ENCODE assay signal across 1 cellular context in the genomic region with DNA sequence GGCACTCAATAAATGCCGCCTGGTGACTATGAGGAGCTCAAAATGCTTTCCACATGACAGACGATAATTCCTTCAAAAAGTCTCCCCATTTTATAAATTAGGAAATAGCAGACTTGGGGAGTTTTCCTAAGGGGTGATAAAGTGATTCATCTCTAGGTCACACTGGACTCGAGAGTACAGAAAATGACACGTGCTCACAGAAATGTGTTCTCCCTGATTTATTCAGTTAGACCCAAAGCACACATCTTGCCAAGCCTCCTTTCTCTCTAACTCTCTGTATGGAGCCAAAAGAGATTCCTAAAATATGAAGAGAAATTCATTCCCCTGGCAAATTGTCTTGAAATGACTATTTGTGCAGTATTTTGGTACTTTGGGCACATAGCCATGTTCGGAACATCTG.
TF ChIP-seq lines count a peak whose summit lies in the region.

No MANE protein-coding gene starts in this region.

TF ChIP-seq in K562, 482 proteins besides CTCF, POLR2A, EP300 and RAD21 (continued from another document):
- TF ChIP-seq, protein P1, sequence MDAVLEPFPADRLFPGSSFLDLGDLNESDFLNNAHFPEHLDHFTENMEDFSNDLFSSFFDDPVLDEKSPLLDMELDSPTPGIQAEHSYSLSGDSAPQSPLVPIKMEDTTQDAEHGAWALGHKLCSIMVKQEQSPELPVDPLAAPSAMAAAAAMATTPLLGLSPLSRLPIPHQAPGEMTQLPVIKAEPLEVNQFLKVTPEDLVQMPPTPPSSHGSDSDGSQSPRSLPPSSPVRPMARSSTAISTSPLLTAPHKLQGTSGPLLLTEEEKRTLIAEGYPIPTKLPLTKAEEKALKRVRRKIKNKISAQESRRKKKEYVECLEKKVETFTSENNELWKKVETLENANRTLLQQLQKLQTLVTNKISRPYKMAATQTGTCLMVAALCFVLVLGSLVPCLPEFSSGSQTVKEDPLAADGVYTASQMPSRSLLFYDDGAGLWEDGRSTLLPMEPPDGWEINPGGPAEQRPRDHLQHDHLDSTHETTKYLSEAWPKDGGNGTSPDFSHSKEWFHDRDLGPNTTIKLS (IDR thresholded peaks at IDR 0.05; ENCODE audit: borderline replicate concordance, low read depth) = no peak
- TF ChIP-seq ASH1L (IDR thresholded peaks at IDR 0.05; ENCODE audit: borderline replicate concordance, low read depth, partially characterized antibody) = no peak
- TF ChIP-seq, protein P2, sequence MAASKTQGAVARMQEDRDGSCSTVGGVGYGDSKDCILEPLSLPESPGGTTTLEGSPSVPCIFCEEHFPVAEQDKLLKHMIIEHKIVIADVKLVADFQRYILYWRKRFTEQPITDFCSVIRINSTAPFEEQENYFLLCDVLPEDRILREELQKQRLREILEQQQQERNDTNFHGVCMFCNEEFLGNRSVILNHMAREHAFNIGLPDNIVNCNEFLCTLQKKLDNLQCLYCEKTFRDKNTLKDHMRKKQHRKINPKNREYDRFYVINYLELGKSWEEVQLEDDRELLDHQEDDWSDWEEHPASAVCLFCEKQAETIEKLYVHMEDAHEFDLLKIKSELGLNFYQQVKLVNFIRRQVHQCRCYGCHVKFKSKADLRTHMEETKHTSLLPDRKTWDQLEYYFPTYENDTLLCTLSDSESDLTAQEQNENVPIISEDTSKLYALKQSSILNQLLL (CRISPR knock-in tag; IDR thresholded peaks at IDR 0.05; ENCODE audit: borderline replicate concordance) = no peak
- no peak for TF ChIP-seq CCNT2 (IDR thresholded peaks at IDR 0.05; ENCODE audit: borderline replicate concordance, extremely low read depth, insufficient read length, low read depth, low read length)
- TF ChIP-seq KLF13 (tag; IDR thresholded peaks at IDR 0.05; ENCODE audit: borderline replicate concordance, low read depth) = no peak
- TF ChIP-seq DMBX1 (CRISPR knock-in tag; IDR thresholded peaks at IDR 0.05; ENCODE audit: borderline replicate concordance) = no peak
- TF ChIP-seq SRSF3 (IDR thresholded peaks at IDR 0.05; ENCODE audit: insufficient read depth, low read length) = no peak
- TF ChIP-seq U2AF1 (optimal IDR thresholded peaks at IDR 0.05; ENCODE audit: low read depth, low read length) = no peak
- no peak for TF ChIP-seq MTA2 (IDR thresholded peaks at IDR 0.05; ENCODE audit: low read depth)
- no peak for TF ChIP-seq CREM (IDR thresholded peaks at IDR 0.05; ENCODE audit: low read depth)
- TF ChIP-seq MEIS2 (IDR thresholded peaks at IDR 0.05; ENCODE audit: partially characterized antibody) = no peak
- no peak for TF ChIP-seq CBFB (CRISPR knock-in tag; IDR thresholded peaks at IDR 0.05)
